ENCODE assay signal across 12 cellular contexts in the genomic region with DNA sequence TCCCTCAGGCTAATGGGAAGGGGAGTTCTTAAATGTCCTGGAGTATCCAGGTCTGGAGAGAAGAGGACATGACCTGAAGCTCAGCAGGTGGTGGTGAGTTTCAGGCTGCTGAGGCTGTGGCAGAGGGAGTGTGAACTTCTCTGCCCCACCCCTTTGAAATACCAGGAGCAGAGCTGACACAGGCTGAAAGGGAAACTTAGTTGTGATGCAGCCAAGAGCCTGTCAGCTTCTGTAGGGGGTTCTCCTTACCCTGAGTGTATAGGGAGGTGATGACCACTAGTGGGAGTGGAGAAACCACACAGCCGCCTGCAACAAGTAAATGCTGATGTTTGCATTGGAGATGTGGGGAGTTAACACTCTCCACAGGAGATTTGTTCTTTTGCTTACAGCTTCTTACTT.
DNase-seq lines count a peak whose midpoint lies in the region; ATAC-seq, FAIRE-seq and TF ChIP-seq lines count a peak whose summit lies in the region.
"Had no signal": no experiment of that assay in that cellular context is flagged by ENCODE, and none has a peak within 500 bp of the region (broad histone marks: within the 10 kb centered on the region; RNA-seq: fewer than 3 reads in every experiment).

No MANE protein-coding gene starts in this region.

- no peaks in the 10 kb centered on the region for H3F3A ChIP-seq in GM23248 (ENCODE audit: insufficient read depth)

- in situ Hi-C loops in GM23248 (cut with MboI), result no loop called here

- H3K9me2 ChIP-seq in GM23248 (ENCODE audit: insufficient read depth), result no peaks in the 10 kb centered on the region

- no peaks in the 10 kb centered on the region for H3K9me3 ChIP-seq in GM23248 (ENCODE audit: low read depth)
- H3K9me3 ChIP-seq in SJCRH30 (replicated peaks), result no peaks in the 10 kb centered on the region

- H3K4me2 ChIP-seq in GM23248 (ENCODE audit: unreplicated experiment), result no peak overlapping the region

- TF ChIP-seq CTCF in type B pancreatic cell (conservative IDR thresholded peaks at IDR 0.05), result no peak

- H3K79me2 ChIP-seq in GM23248 (ENCODE audit: insufficient read depth), result no peaks in the 10 kb centered on the region

- H4K20me1 ChIP-seq in GM23248 (ENCODE audit: insufficient read depth), result no peaks in the 10 kb centered on the region

- H3K27ac ChIP-seq in GM23248 (no peak overlapping the region), SJCRH30 (no peak overlapping the region)
- H3K27ac ChIP-seq: C4-2B had no signal

- H3K4me1 Mint-ChIP-seq in activated T-cell treated with anti-CD3 and anti-CD28 coated beads, Interleukin-2, amount 50 U/mL, for 72 hours (ENCODE audit: low read depth), result no peaks in the 10 kb centered on the region
- H3K4me1 Mint-ChIP-seq in activated T-cell treated with anti-CD3 and anti-CD28 coated beads, Interleukin-2, amount 50 U/mL, for 24 hours (ENCODE audit: low read depth), result no peaks in the 10 kb centered on the region
- peaks cover 6% of the 10 kb centered on the region for H3K4me1 Mint-ChIP-seq in activated naive CD8-positive, alpha-beta T cell treated with anti-CD3 and anti-CD28 coated beads, Interleukin-2, amount 50 U/mL, for 24 hours
- peaks cover 35% of the 10 kb centered on the region for H3K4me1 Mint-ChIP-seq in type B pancreatic cell (ENCODE audit: unreplicated experiment)

- H3K27me3 ChIP-seq in GM23248 (replicated peaks; ENCODE audit: insufficient read depth), result peaks cover 13% of the 10 kb centered on the region; the same call in 1 of the 2 replicates
- H3K27me3 ChIP-seq in SJCRH30, result peaks cover 3% of the 10 kb centered on the region; the same call in 1 of the 2 replicates

- no peak for FAIRE-seq in frontal cortex (lab: Jason Lieb, UNC)

- no peak overlapping the region for H3K4me3 ChIP-seq in GM23248
- H3K4me3 ChIP-seq in SJCRH30, result no peak overlapping the region

- H3K9me3 Mint-ChIP-seq in activated T-cell treated with anti-CD3 and anti-CD28 coated beads, Interleukin-2, amount 50 U/mL, for 72 hours, result no peaks in the 10 kb centered on the region
- no peaks in the 10 kb centered on the region for H3K9me3 Mint-ChIP-seq in activated T-cell treated with anti-CD3 and anti-CD28 coated beads, Interleukin-2, amount 50 U/mL, for 24 hours
- H3K9me3 Mint-ChIP-seq in activated naive CD8-positive, alpha-beta T cell treated with anti-CD3 and anti-CD28 coated beads, Interleukin-2, amount 50 U/mL, for 24 hours, result no peaks in the 10 kb centered on the region
- H3K9me3 Mint-ChIP-seq in type B pancreatic cell, result no peaks in the 10 kb centered on the region
- H3K9me3 Mint-ChIP-seq: T-cell had no signal

- H3K36me3 ChIP-seq in GM23248 (ENCODE audit: low read depth) (no peaks in the 10 kb centered on the region), SJCRH30 (no peaks in the 10 kb centered on the region)

- 44 to 54% methylated on average over 1 of the region's 1 CpG for WGBS in GM23248 (ENCODE audit: low coverage in 1 of 2, low lambda C conversion rate in 2 of 2, missing lambda C conversion rate in 2 of 2), 2 experiments

- H3K4me3 Mint-ChIP-seq in activated T-cell treated with anti-CD3 and anti-CD28 coated beads, Interleukin-2, amount 50 U/mL, for 72 hours, result no peak overlapping the region
- no peak overlapping the region for H3K4me3 Mint-ChIP-seq in activated T-cell treated with anti-CD3 and anti-CD28 coated beads, Interleukin-2, amount 50 U/mL, for 24 hours
- no peak overlapping the region for H3K4me3 Mint-ChIP-seq in activated naive CD8-positive, alpha-beta T cell treated with anti-CD3 and anti-CD28 coated beads, Interleukin-2, amount 50 U/mL, for 24 hours
- no peak overlapping the region for H3K4me3 Mint-ChIP-seq in type B pancreatic cell
- H3K4me3 Mint-ChIP-seq: activated naive CD8-positive, alpha-beta T cell; T-cell had no signal

- no peaks in the 10 kb centered on the region for H3K36me3 Mint-ChIP-seq in activated T-cell treated with anti-CD3 and anti-CD28 coated beads, Interleukin-2, amount 50 U/mL, for 72 hours (ENCODE audit: insufficient read depth in 2 of 2)
- no peaks in the 10 kb centered on the region for H3K36me3 Mint-ChIP-seq in activated T-cell treated with anti-CD3 and anti-CD28 coated beads, Interleukin-2, amount 50 U/mL, for 24 hours (ENCODE audit: low read depth)
- H3K36me3 Mint-ChIP-seq in activated naive CD8-positive, alpha-beta T cell treated with anti-CD3 and anti-CD28 coated beads, Interleukin-2, amount 50 U/mL, for 24 hours (ENCODE audit: low read depth), result no peaks in the 10 kb centered on the region
- H3K36me3 Mint-ChIP-seq in type B pancreatic cell, result no peaks in the 10 kb centered on the region
- H3K36me3 Mint-ChIP-seq: activated naive CD8-positive, alpha-beta T cell; T-cell had no signal

- peak; percentile 67 to 76 for ATAC-seq in activated T-cell treated with anti-CD3 and anti-CD28 coated beads, Interleukin-2, amount 50 U/mL, for 72 hours (replicated peaks in 1 of 2)
- ATAC-seq in HG03196 (IDR thresholded peaks at IDR 0.05; ENCODE audit: unreplicated experiment), result peak; percentile 43
- peak; percentile 89 for ATAC-seq in activated naive CD8-positive, alpha-beta T cell treated with anti-CD3 and anti-CD28 coated beads, Interleukin-2, amount 50 U/mL, for 24 hours
- ATAC-seq: T-cell had no signal

- H3K27me3 Mint-ChIP-seq in activated T-cell treated with anti-CD3 and anti-CD28 coated beads, Interleukin-2, amount 50 U/mL, for 72 hours (ENCODE audit: low read depth), result peaks cover 44% of the 10 kb centered on the region
- H3K27me3 Mint-ChIP-seq in activated T-cell treated with anti-CD3 and anti-CD28 coated beads, Interleukin-2, amount 50 U/mL, for 24 hours, result peaks cover 62% of the 10 kb centered on the region
- H3K27me3 Mint-ChIP-seq in activated naive CD8-positive, alpha-beta T cell treated with anti-CD3 and anti-CD28 coated beads, Interleukin-2, amount 50 U/mL, for 24 hours, result peaks cover 24% of the 10 kb centered on the region
- no peaks in the 10 kb centered on the region for H3K27me3 Mint-ChIP-seq in type B pancreatic cell

- DNase-seq in activated T-cell treated with anti-CD3 and anti-CD28 coated beads, Interleukin-2, amount 50 U/mL, for 72 hours, result peak in 1 of 2 donors; percentile 8
- no peak for DNase-seq in activated T-cell treated with anti-CD3 and anti-CD28 coated beads, Interleukin-2, amount 50 U/mL, for 24 hours
- DNase-seq in activated naive CD8-positive, alpha-beta T cell treated with anti-CD3 and anti-CD28 coated beads, Interleukin-2, amount 50 U/mL, for 24 hours, result no peak
- DNase-seq in type B pancreatic cell (ENCODE audit: extremely low spot score, unreplicated experiment) (no peak), GM23248 (no peak), frontal cortex (ENCODE audit: low spot score in 2 of 2) (no peak), SJCRH30 (no peak)
- DNase-seq: foreskin melanocyte had no signal

- H2AFZ ChIP-seq in GM23248, result no peak overlapping the region

- no peak overlapping the region for H3K9ac ChIP-seq in GM23248

- no peak overlapping the region for H3K27ac Mint-ChIP-seq in activated T-cell treated with anti-CD3 and anti-CD28 coated beads, Interleukin-2, amount 50 U/mL, for 72 hours
- no peak overlapping the region for H3K27ac Mint-ChIP-seq in activated T-cell treated with anti-CD3 and anti-CD28 coated beads, Interleukin-2, amount 50 U/mL, for 24 hours
- no peak overlapping the region for H3K27ac Mint-ChIP-seq in activated naive CD8-positive, alpha-beta T cell treated with anti-CD3 and anti-CD28 coated beads, Interleukin-2, amount 50 U/mL, for 24 hours
- H3K27ac Mint-ChIP-seq in type B pancreatic cell, result peak overlapping the region; percentile 88
- H3K27ac Mint-ChIP-seq: activated naive CD8-positive, alpha-beta T cell; T-cell had no signal

- H3K4me1 ChIP-seq in GM23248 (ENCODE audit: insufficient read depth) (no peaks in the 10 kb centered on the region), SJCRH30 (no peaks in the 10 kb centered on the region)
